In the genomic region with DNA sequence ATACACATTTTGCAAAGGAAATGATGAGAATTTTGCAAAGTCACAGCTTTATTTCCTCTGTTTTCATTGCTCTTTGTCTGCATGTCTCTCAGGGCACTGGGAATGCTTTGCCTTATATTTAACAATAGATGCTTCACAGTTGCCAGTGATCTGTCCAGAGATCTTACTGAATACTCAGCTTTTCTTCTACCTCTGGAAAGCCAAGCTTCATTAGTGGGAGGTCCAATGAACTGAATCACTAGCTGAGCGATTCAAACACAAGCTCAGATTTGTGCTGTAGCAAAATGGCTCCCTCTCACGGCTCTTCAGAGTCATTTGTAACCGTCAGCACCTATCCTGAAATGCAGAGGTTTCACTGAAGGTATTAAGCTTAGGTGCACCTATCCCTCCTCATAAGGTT, we compare ENCODE assay signal across 9 cellular contexts.
DNase-seq lines count a peak whose midpoint lies in the region; ATAC-seq, FAIRE-seq and TF ChIP-seq lines count a peak whose summit lies in the region.
"Had no signal": no experiment of that assay in that cellular context is flagged by ENCODE, and none has a peak within 500 bp of the region (broad histone marks: within the 10 kb centered on the region; RNA-seq: fewer than 3 reads in every experiment).

No MANE protein-coding gene starts in this region.

- TF ChIP-seq CTCF in GM12874 (IDR thresholded peaks at IDR 0.05; ENCODE audit: insufficient read depth, low read depth, low read length): 0 out of 2 replicates have a peak, but pooled peaks have one; percentile 15
- TF ChIP-seq CTCF in fibroblast of lung (conservative IDR thresholded peaks at IDR 0.05 in 1 of 2, IDR thresholded peaks at IDR 0.05 in 1 of 2; ENCODE audit: low read depth in 1 of 2, low read length in 2 of 2): peak; percentile 38 to 46
- TF ChIP-seq CTCF in pancreas (IDR thresholded peaks at IDR 0.05): no peak

- H3K36me3 Mint-ChIP-seq in stimulated activated memory B cell treated with anti-CD40 and anti-IgM and Interleukin-4, amounts not matched to agents 10 μg/mL and 1 μg/mL and 100 μg/mL, for 72 hours: no peaks in the 10 kb centered on the region

- no peaks in the 10 kb centered on the region for H3K4me1 ChIP-seq in fibroblast of lung (ENCODE audit: control insufficient read depth, extremely low read depth, insufficient read depth, low read length)
- H3K4me1 ChIP-seq in pancreas: peaks cover 0 to 9% (median under 1%) of the 10 kb centered on the region in 3 donors

- H3K27me3 ChIP-seq in fibroblast of lung (ENCODE audit: control insufficient read depth, insufficient read depth, low read length) (no peaks in the 10 kb centered on the region), pancreas (no peaks in the 10 kb centered on the region)

- ATAC-seq in pancreas: peak; percentile 35 to 78 (median 68)
- ATAC-seq in stimulated activated memory B cell treated with anti-CD40 and anti-IgM and Interleukin-4, amounts not matched to agents 10 μg/mL and 1 μg/mL and 100 μg/mL, for 72 hours: no peak
- ATAC-seq in HG02970 (IDR thresholded peaks at IDR 0.05; ENCODE audit: low FRiP score, unreplicated experiment): no peak

- no peaks in the 10 kb centered on the region for H3K9me3 ChIP-seq in fibroblast of lung (ENCODE audit: control insufficient read depth, insufficient read depth, low read depth, low read length)
- no peaks in the 10 kb centered on the region for H3K9me3 ChIP-seq in pancreas

- H3K27ac ChIP-seq in fibroblast of lung (ENCODE audit: insufficient read depth, low read length) (no peak overlapping the region), pancreas (no peak overlapping the region)

- no peak overlapping the region for H3K27ac Mint-ChIP-seq in stimulated activated memory B cell treated with anti-CD40 and anti-IgM and Interleukin-4, amounts not matched to agents 10 μg/mL and 1 μg/mL and 100 μg/mL, for 72 hours

- H3K4me3 ChIP-seq in fibroblast of lung (replicated peaks in 1 of 4; ENCODE audit: control extremely low read depth in 1 of 4, insufficient read depth in 1 of 4, low read depth in 3 of 4, low read length in 4 of 4) (no peak overlapping the region), pancreas (no peak overlapping the region)

- H3K27me3 Mint-ChIP-seq in stimulated activated memory B cell treated with anti-CD40 and anti-IgM and Interleukin-4, amounts not matched to agents 10 μg/mL and 1 μg/mL and 100 μg/mL, for 72 hours: no peaks in the 10 kb centered on the region

- H3K9ac ChIP-seq in fibroblast of lung (ENCODE audit: insufficient read depth, low read length): no peak overlapping the region

- H3K36me3 ChIP-seq in fibroblast of lung (ENCODE audit: control insufficient read depth, insufficient read depth, low read length) (no peaks in the 10 kb centered on the region), pancreas (no peaks in the 10 kb centered on the region)

- H3K4me1 Mint-ChIP-seq in stimulated activated memory B cell treated with anti-CD40 and anti-IgM and Interleukin-4, amounts not matched to agents 10 μg/mL and 1 μg/mL and 100 μg/mL, for 72 hours: no peaks in the 10 kb centered on the region

- no peaks in the 10 kb centered on the region for H3K79me2 ChIP-seq in fibroblast of lung (ENCODE audit: control insufficient read depth, insufficient read depth, low read length)

- no peaks in the 10 kb centered on the region for H3K9me3 Mint-ChIP-seq in stimulated activated memory B cell treated with anti-CD40 and anti-IgM and Interleukin-4, amounts not matched to agents 10 μg/mL and 1 μg/mL and 100 μg/mL, for 72 hours

- H3K4me3 Mint-ChIP-seq in stimulated activated memory B cell treated with anti-CD40 and anti-IgM and Interleukin-4, amounts not matched to agents 10 μg/mL and 1 μg/mL and 100 μg/mL, for 72 hours: no peak overlapping the region

- WGBS in pancreas, 2 donors: 23 to 43% methylated on average over 3 of the region's 3 CpGs

- DNase-seq in OCI-M1 (lab: John Stamatoyannopoulos, UW) (peak; percentile 53), fibroblast of lung (ENCODE audit: low read depth in 2 of 2) (peak; percentile 72 to 89), pancreas (no peak)
- no peak for DNase-seq in activated T-cell treated with anti-CD3 and anti-CD28 coated beads, Interleukin-2, amount 50 U/mL, for 48 hours
- no peak for DNase-seq in NK-92 treated with Interleukin-12 subunit alpha and Interleukin-12 subunit beta, amount 100 ng/mL, for 24 hours (lab: John Stamatoyannopoulos, UW)
- DNase-seq: T-helper 1 cell had no signal

- no peaks in the 10 kb centered on the region for H4K20me1 ChIP-seq in fibroblast of lung (ENCODE audit: control insufficient read depth, extremely low read depth, insufficient read depth, low read length)

- intact Hi-C loops in pancreas (cut with DNase I): no loop called here

- H2AFZ ChIP-seq in fibroblast of lung (ENCODE audit: low read length): no peak overlapping the region

- no peak overlapping the region for H3K4me2 ChIP-seq in fibroblast of lung (ENCODE audit: extremely low read depth, insufficient read depth, low read length)

- no peak for FAIRE-seq in pancreas (lab: Jason Lieb, UNC)

Comparison
In these comparisons a context has a peak if more than half of its experiments do, and no peak if none do; other contexts are left out.
1. CTCF ChIP-seq: peak in GM12874 (single experiment) and fibroblast of lung (2 of 2); none in pancreas (0 of 4).
2. DNase-seq: peak in OCI-M1 (single experiment) and fibroblast of lung (2 of 2); none in pancreas (0 of 6), activated T-cell treated with anti-CD3 and anti-CD28 coated beads, Interleukin-2, amount 50 U/mL, for 48 hours (0 of 2) and NK-92 treated with Interleukin-12 subunit alpha and Interleukin-12 subunit beta, amount 100 ng/mL, for 24 hours (single experiment).
3. ATAC-seq: peak in pancreas (4 of 4); none in stimulated activated memory B cell treated with anti-CD40 and anti-IgM and Interleukin-4, amounts not matched to agents 10 μg/mL and 1 μg/mL and 100 μg/mL, for 72 hours (single experiment) and HG02970 (single experiment).